ENCODE assay signal across 8 cellular contexts in genomic region chr6:30213999-30214982, GRCh38. TPM values are rescaled to one million over a fixed set of nuclear protein-coding genes. Genes with fewer than 3 reads are reported as not detected.
DNase-seq lines count a peak whose midpoint lies in the region; FAIRE-seq and TF ChIP-seq lines count a peak whose summit lies in the region.

No MANE protein-coding gene starts in this region.

- WGBS in hepatocyte (ENCODE audit: low lambda C conversion rate, missing lambda C conversion rate), result 20% methylated on average over 50 of the region's 55 CpGs

- H3K27me3 ChIP-seq in H7 (ENCODE audit: control insufficient read depth, insufficient read depth, low read length) (peaks cover 2% of the 10 kb centered on the region; the same call in 1 of the 2 replicates), astrocyte (ENCODE audit: insufficient read depth, low read length) (no peaks in the 10 kb centered on the region), hepatocyte (no peaks in the 10 kb centered on the region), rectal smooth muscle tissue (ENCODE audit: control insufficient read depth, insufficient read depth, low read length) (no peaks in the 10 kb centered on the region), uterus (no peaks in the 10 kb centered on the region)

- peak overlapping the region; percentile 95 for H3K27ac Mint-ChIP-seq in astrocyte (ENCODE audit: unreplicated experiment)

- H3K4me2 ChIP-seq in astrocyte (ENCODE audit: low read length), result peak overlapping the region; percentile 90
- peak overlapping the region; percentile 79 for H3K4me2 ChIP-seq in hepatocyte

- TF ChIP-seq CTCF in astrocyte (IDR thresholded peaks at IDR 0.05; ENCODE audit: insufficient read depth, low read depth, low read length) (no peak), hepatocyte (IDR thresholded peaks at IDR 0.05; ENCODE audit: poor library complexity) (no peak), uterus (IDR thresholded peaks at IDR 0.05) (peak in 1 of 4 experiments; percentile 11)

- no peaks in the 10 kb centered on the region; the same call in 1 of the 2 replicates for H3K36me3 ChIP-seq in H7 (replicated peaks; ENCODE audit: control insufficient read depth, insufficient read depth, low read length)
- H3K36me3 ChIP-seq in astrocyte (ENCODE audit: insufficient read depth, low read length), result no peaks in the 10 kb centered on the region
- no peaks in the 10 kb centered on the region for H3K36me3 ChIP-seq in hepatocyte (replicated peaks; ENCODE audit: insufficient read depth, low read depth)
- no peaks in the 10 kb centered on the region for H3K36me3 ChIP-seq in rectal smooth muscle tissue (ENCODE audit: control insufficient read depth, insufficient read depth, low read length)
- H3K36me3 ChIP-seq in uterus, result no peaks in the 10 kb centered on the region

- TF ChIP-seq POLR2A in uterus (IDR thresholded peaks at IDR 0.05), result peak; percentile 68 to 73

- DNase-seq in ELR (ENCODE audit: low read depth) (peak; percentile 87), H7 (peak; percentile 80), MV-4-11 (lab: John Stamatoyannopoulos, UW) (peak; percentile 63), T-helper 22 cell (ENCODE audit: low read depth) (peak; percentile 66), astrocyte (ENCODE audit: low read depth) (peak; percentile 63), hepatocyte (ENCODE audit: low spot score) (peak; percentile 88), uterus (peak; percentile 85)

- H3K9me3 Mint-ChIP-seq in astrocyte (ENCODE audit: unreplicated experiment), result no peaks in the 10 kb centered on the region

- H3K9me2 ChIP-seq in hepatocyte (replicated peaks; ENCODE audit: insufficient read depth), result no peaks in the 10 kb centered on the region

- intact Hi-C loops in uterus (cut with DNase I; ENCODE audit: low total_unique reads), result no loop called here

- H3K27ac ChIP-seq in astrocyte (ENCODE audit: low read depth, low read length), result peak overlapping the region; percentile 70
- H3K27ac ChIP-seq in hepatocyte, result peak overlapping the region; percentile 92
- H3K27ac ChIP-seq in rectal smooth muscle tissue (ENCODE audit: low read depth, low read length), result peak overlapping the region; percentile 98
- H3K27ac ChIP-seq in uterus, result peak overlapping the region; percentile 96 to 97

- H3K4me3 ChIP-seq in H7 (ENCODE audit: insufficient read depth, low read depth, low read length) (peak overlapping the region; percentile 60), astrocyte (ENCODE audit: insufficient read depth, low read depth, low read length) (peak overlapping the region; percentile 94), hepatocyte (peak overlapping the region; percentile 46), rectal smooth muscle tissue (ENCODE audit: low read length) (peak overlapping the region; percentile 92), uterus (peak overlapping the region; percentile 84 to 98)

- peak overlapping the region; percentile 96 for H3K4me3 Mint-ChIP-seq in astrocyte (ENCODE audit: unreplicated experiment)

- H3K9me3 ChIP-seq in astrocyte (ENCODE audit: insufficient read depth, low read depth, low read length) (no peaks in the 10 kb centered on the region), hepatocyte (ENCODE audit: low read depth) (no peaks in the 10 kb centered on the region), uterus (no peaks in the 10 kb centered on the region)

- H3K27me3 Mint-ChIP-seq in astrocyte (ENCODE audit: low read depth, unreplicated experiment), result no peaks in the 10 kb centered on the region

- H3K4me1 Mint-ChIP-seq in astrocyte (ENCODE audit: low read depth, unreplicated experiment), result peaks cover 15% of the 10 kb centered on the region

- H3K36me3 Mint-ChIP-seq in astrocyte (ENCODE audit: low read depth, unreplicated experiment), result no peaks in the 10 kb centered on the region

- FAIRE-seq in astrocyte (lab: Jason Lieb, UNC), result no peak

- H3K9ac ChIP-seq in astrocyte (ENCODE audit: low read length), result peak overlapping the region; percentile 96
- peak overlapping the region; percentile 99 for H3K9ac ChIP-seq in rectal smooth muscle tissue (ENCODE audit: low read length)

- H4K20me1 ChIP-seq in astrocyte (ENCODE audit: insufficient read depth, low read length) (peaks cover 27% of the 10 kb centered on the region), hepatocyte (ENCODE audit: insufficient read depth, poor library complexity, severe bottlenecking) (peaks cover 18% of the 10 kb centered on the region)

- H3K79me2 ChIP-seq in astrocyte (ENCODE audit: insufficient read depth, low read length), result peaks cover 34% of the 10 kb centered on the region
- H3K79me2 ChIP-seq in hepatocyte, result peaks cover 34% of the 10 kb centered on the region

- H3K4me1 ChIP-seq in astrocyte (ENCODE audit: insufficient read depth, low read length) (peaks cover 20% of the 10 kb centered on the region), hepatocyte (ENCODE audit: insufficient read depth) (peaks cover 18% of the 10 kb centered on the region), rectal smooth muscle tissue (ENCODE audit: control insufficient read depth, insufficient read depth, low read length) (peaks cover 8% of the 10 kb centered on the region), uterus (no peaks in the 10 kb centered on the region)

- peak overlapping the region; percentile 93 for H2AFZ ChIP-seq in astrocyte (ENCODE audit: low read depth, low read length)
- H2AFZ ChIP-seq in hepatocyte, result peak overlapping the region; percentile 68

RNA-seq across cellular contexts. Expression of gene TRIM26, which starts 1.1 kb away (rescaled TPM):
- 22.8 and 28.3 TPM in 2 replicates for total RNA-seq in H7 (2014; rRNA removed; shearing (Covaris generic))
- total RNA-seq in astrocyte (51.7 and 52.8 TPM in 2 replicates), hepatocyte (37.2 and 42.3 TPM in 2 replicates), uterus (10 to 100 TPM; 14.9 to 38.1 (median 30.0) TPM)
- 27.2 and 29.3 TPM in 2 replicates for polyA plus RNA-seq in hepatocyte

RNA-seq across cellular contexts. Expression of gene TRIM15, which starts 50.9 kb away (rescaled TPM):
- 0.55 TPM in 1 of 2 replicates, not detected in the other for total RNA-seq in H7 (2014; rRNA removed; shearing (Covaris generic))
- not detected in 2 replicates for total RNA-seq in astrocyte
- total RNA-seq in hepatocyte, result 2.6 and 3.6 TPM in 2 replicates
- polyA plus RNA-seq in hepatocyte, result 1.2 and 1.5 TPM in 2 replicates
- not detected for total RNA-seq in uterus

RNA-seq across cellular contexts. Expression of gene TRIM10, which starts 53.3 kb away (rescaled TPM):
- total RNA-seq in H7 (2014; rRNA removed; shearing (Covaris generic)), result not detected in 2 replicates
- total RNA-seq in astrocyte (not detected in 2 replicates), hepatocyte (0.12 and 0.27 TPM in 2 replicates), uterus (under 1 TPM in 1 of 4 donors, not detected in 3; 0.69 TPM)
- polyA plus RNA-seq in hepatocyte, result 0.16 and 1.1 TPM in 2 replicates

Comparison
In these comparisons a context has a peak if more than half of its experiments do, and no peak if none do; other contexts are left out.
1. Peak in every context shown above with its lines: DNase-seq, H3K4me3 ChIP-seq and H3K27ac ChIP-seq.